ENCODE assay signal across 8 cellular contexts in genomic region chr2:11753452-11753885, GRCh38. TPM values are rescaled to one million over a fixed set of nuclear protein-coding genes. Genes with fewer than 3 reads are reported as not detected.
DNase-seq lines count a peak whose midpoint lies in the region; ATAC-seq, FAIRE-seq and TF ChIP-seq lines count a peak whose summit lies in the region.

No MANE protein-coding gene starts in this region.

- WGBS in lung, 2 donors, result 9 to 13% methylated on average over 5 of the region's 5 CpGs

- H3K27ac ChIP-seq in CD8-positive, alpha-beta T cell (ENCODE audit: low read depth, low read length), result peak overlapping the region; percentile 36
- peak overlapping the region in 1 of 2 donors; percentile 88 for H3K27ac ChIP-seq in lung (ENCODE audit: low read depth in 1 of 2, low read length in 1 of 2)

- no peak for FAIRE-seq in H54 (lab: Jason Lieb, UNC)

- no peaks in the 10 kb centered on the region for H3K9me3 Mint-ChIP-seq in CD8-positive, alpha-beta T cell
- no peaks in the 10 kb centered on the region for H3K9me3 Mint-ChIP-seq in activated naive CD4-positive, alpha-beta T cell treated with anti-CD3 and anti-CD28 coated beads, Interleukin-2, amount 50 U/mL, for 24 hours

- intact Hi-C loops in CD8-positive, alpha-beta T cell (cut with DNase I, micrococcal nuclease), result no loop called here

- no peaks in the 10 kb centered on the region for H3K27me3 ChIP-seq in CD8-positive, alpha-beta T cell (ENCODE audit: insufficient read depth, low read length)
- no peaks in the 10 kb centered on the region for H3K27me3 ChIP-seq in lung (ENCODE audit: control insufficient read depth, insufficient read depth)

- no peaks in the 10 kb centered on the region for H3K27me3 Mint-ChIP-seq in CD8-positive, alpha-beta T cell (ENCODE audit: low read depth)
- no peaks in the 10 kb centered on the region for H3K27me3 Mint-ChIP-seq in activated naive CD4-positive, alpha-beta T cell treated with anti-CD3 and anti-CD28 coated beads, Interleukin-2, amount 50 U/mL, for 24 hours

- H3K27ac Mint-ChIP-seq in CD8-positive, alpha-beta T cell, result peak overlapping the region; percentile 96
- H3K27ac Mint-ChIP-seq in activated naive CD4-positive, alpha-beta T cell treated with anti-CD3 and anti-CD28 coated beads, Interleukin-2, amount 50 U/mL, for 24 hours, result peak overlapping the region; percentile 99

- H3K4me3 Mint-ChIP-seq in CD8-positive, alpha-beta T cell, result peak overlapping the region; percentile 84
- H3K4me3 Mint-ChIP-seq in activated naive CD4-positive, alpha-beta T cell treated with anti-CD3 and anti-CD28 coated beads, Interleukin-2, amount 50 U/mL, for 24 hours, result peak overlapping the region; percentile 91

- H3K4me3 ChIP-seq in CD8-positive, alpha-beta T cell (ENCODE audit: low read depth, low read length), result peak overlapping the region; percentile 31
- H3K4me3 ChIP-seq in lung, result no peak overlapping the region

- CTCF ChIA-PET in CD8-positive, alpha-beta T cell (lab: Charles Lee), result interaction anchor here (0.9 to 3.7 kb wide), 8 partner anchors 9 to 60 kb away, joined by 3 to 18 read pairs (median 6); partner anchors contain the start of gene LPIN1

- DNase-seq in CD8-positive, alpha-beta T cell, result peak in 3 of 7 experiments; percentile 43 to 50 (median 47)
- DNase-seq in NCI-H510A treated with DMSO at 0.1 percent for 48 hours (lab: John Stamatoyannopoulos, UW) (peak; percentile 91), lung (ENCODE audit: low spot score) (peak; percentile 51), H54 (ENCODE audit: insufficient read length, low spot score) (no peak), LoVo (ENCODE audit: low spot score) (no peak)

- peaks cover 81% of the 10 kb centered on the region for H3K4me1 Mint-ChIP-seq in CD8-positive, alpha-beta T cell (ENCODE audit: low read depth)
- peaks cover 90% of the 10 kb centered on the region for H3K4me1 Mint-ChIP-seq in activated naive CD4-positive, alpha-beta T cell treated with anti-CD3 and anti-CD28 coated beads, Interleukin-2, amount 50 U/mL, for 24 hours

- TF ChIP-seq POLR2A in H54 (IDR thresholded peaks at IDR 0.05; ENCODE audit: low read depth, low read length), result no peak

- H3K4me1 ChIP-seq in CD8-positive, alpha-beta T cell (ENCODE audit: insufficient read depth, low read length), result peaks cover 68% of the 10 kb centered on the region
- peaks cover 11 to 25% of the 10 kb centered on the region in 2 donors for H3K4me1 ChIP-seq in lung (ENCODE audit: control insufficient read depth in 2 of 2, insufficient read depth in 2 of 2, low read length in 2 of 2)

- ATAC-seq in CD8-positive, alpha-beta T cell, result peak; percentile 47
- ATAC-seq in GM19043 (IDR thresholded peaks at IDR 0.05; ENCODE audit: low read depth, unreplicated experiment) (peak; percentile 65), HG03135 (IDR thresholded peaks at IDR 0.05; ENCODE audit: unreplicated experiment) (peak; percentile 78), lung (ENCODE audit: insufficient read depth, low FRiP score) (peak; percentile 71)

- H3K36me3 Mint-ChIP-seq in CD8-positive, alpha-beta T cell, result no peaks in the 10 kb centered on the region
- H3K36me3 Mint-ChIP-seq in activated naive CD4-positive, alpha-beta T cell treated with anti-CD3 and anti-CD28 coated beads, Interleukin-2, amount 50 U/mL, for 24 hours, result peaks cover 2% of the 10 kb centered on the region

- POLR2A ChIA-PET in CD8-positive, alpha-beta T cell (lab: Charles Lee), result interaction anchor here (0.9 to 1.6 kb wide), 4 partner anchors 8 to 26 kb away, joined by 3 to 5 read pairs (median 3); no protein-coding TSS in a partner anchor

- no peak for TF ChIP-seq CTCF in CD8-positive, alpha-beta T cell (IDR thresholded peaks at IDR 0.05)
- no peak for TF ChIP-seq CTCF in lung (IDR thresholded peaks at IDR 0.05; ENCODE audit: control extremely low read depth, extremely low read depth)

- H3K9me3 ChIP-seq in CD8-positive, alpha-beta T cell (ENCODE audit: low read length), result no peaks in the 10 kb centered on the region
- H3K9me3 ChIP-seq in lung (ENCODE audit: control insufficient read depth in 2 of 2, insufficient read depth in 1 of 2, low read length in 1 of 2), result no peaks in the 10 kb centered on the region

- no peaks in the 10 kb centered on the region for H3K36me3 ChIP-seq in CD8-positive, alpha-beta T cell (ENCODE audit: insufficient read depth, low read length)
- H3K36me3 ChIP-seq in lung (ENCODE audit: control insufficient read depth in 2 of 2, insufficient read depth in 2 of 2, low read length in 2 of 2), result no peaks in the 10 kb centered on the region

RNA-seq across cellular contexts. Expression of gene LPIN1, which starts 7.0 kb away (rescaled TPM):
- 100 to 1,000 TPM; 125 to 126 TPM for total RNA-seq in CD8-positive, alpha-beta T cell
- total RNA-seq in lung, result 10 to 100 TPM; 36.1 to 43.4 TPM
- polyA plus RNA-seq in lung, result 10 to 100 TPM; 14.7 to 16.0 TPM

Comparison
In these comparisons a context has a peak if more than half of its experiments do, and no peak if none do; other contexts are left out.
1. DNase-seq: peak in NCI-H510A treated with DMSO at 0.1 percent for 48 hours (single experiment) and lung (single experiment); none in H54 (single experiment) and LoVo (single experiment).
2. Peak in every context shown above with its lines, with median percentiles within 50 percentile points of each other: ATAC-seq.